In the genomic region with DNA sequence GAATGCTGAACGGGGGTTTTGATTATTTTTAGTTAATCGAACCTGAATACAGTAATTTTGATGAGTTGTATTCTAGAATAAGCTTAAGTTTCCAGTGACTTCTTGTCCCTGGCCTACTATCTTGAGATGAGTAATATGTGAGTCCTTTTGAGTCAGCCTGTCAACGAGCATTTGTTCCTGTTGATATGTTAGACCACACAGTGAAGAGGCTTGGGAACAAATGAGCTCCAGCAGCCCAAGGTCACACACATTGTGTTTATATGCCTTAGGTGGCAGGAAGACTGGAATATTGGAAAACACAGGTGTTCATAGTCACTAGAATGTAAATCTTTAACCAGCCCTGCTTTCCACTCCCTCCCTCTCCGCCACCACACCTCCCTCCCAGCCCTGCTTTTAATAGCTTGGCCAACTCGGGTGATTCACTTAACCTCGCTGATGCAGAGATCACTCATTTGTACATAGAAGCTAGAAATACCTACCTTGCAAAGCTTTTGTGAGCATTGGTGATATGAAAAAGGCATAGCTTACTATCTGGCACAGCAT, we compare ENCODE assay signal across 9 cellular contexts. TPM values are rescaled to one million over a fixed set of nuclear protein-coding genes. Genes with fewer than 3 reads are reported as not detected.
DNase-seq lines count a peak whose midpoint lies in the region; ATAC-seq and TF ChIP-seq lines count a peak whose summit lies in the region.
"Had no signal": no experiment of that assay in that cellular context is flagged by ENCODE, and none has a peak within 500 bp of the region (broad histone marks: within the 10 kb centered on the region; RNA-seq: fewer than 3 reads in every experiment).

No MANE protein-coding gene starts in this region.

- no peak for TF ChIP-seq POLR2A in adrenal gland (IDR thresholded peaks at IDR 0.05)

- peak; percentile 79 for ATAC-seq in GM19328 (IDR thresholded peaks at IDR 0.05; ENCODE audit: unreplicated experiment)
- peak; percentile 97 for ATAC-seq in HG03432 (IDR thresholded peaks at IDR 0.05; ENCODE audit: unreplicated experiment)

- TF ChIP-seq CTCF in adrenal gland (IDR thresholded peaks at IDR 0.05), result no peak

- H3K27ac ChIP-seq in adrenal gland, result peak overlapping the region in 4 of 5 donors; percentile 17 to 80 (median 58)

- no peaks in the 10 kb centered on the region for H3K27me3 ChIP-seq in adrenal gland
- H3K27me3 ChIP-seq in mucosa of stomach (ENCODE audit: control insufficient read depth, insufficient read depth, low read length), result no peaks in the 10 kb centered on the region
- H3K27me3 ChIP-seq in HAP-1 (ENCODE audit: low read depth), result no peaks in the 10 kb centered on the region; the same call in 1 of the 2 replicates

- H3K4me1 ChIP-seq in adrenal gland (replicated peaks in 1 of 2) (peaks cover 0 to 15% of the 10 kb centered on the region in 2 donors), mucosa of stomach (ENCODE audit: control insufficient read depth, insufficient read depth, low read length) (peaks cover 55% of the 10 kb centered on the region), HAP-1 (no peaks in the 10 kb centered on the region)

- H3K4me3 ChIP-seq in adrenal gland, result no peak overlapping the region
- no peak overlapping the region for H3K4me3 ChIP-seq in mucosa of stomach (ENCODE audit: low read length)
- no peak overlapping the region for H3K4me3 ChIP-seq in HAP-1

- H3K9me3 ChIP-seq in adrenal gland (replicated peaks in 1 of 3) (no peaks in the 10 kb centered on the region), mucosa of stomach (ENCODE audit: control insufficient read depth, low read length) (no peaks in the 10 kb centered on the region), HAP-1 (no peaks in the 10 kb centered on the region)

- intact Hi-C loops in adrenal gland (cut with DNase I), result no loop called here

- peak overlapping the region; percentile 9 for H3K9ac ChIP-seq in mucosa of stomach (ENCODE audit: low read length)

- no peaks in the 10 kb centered on the region for H3K36me3 ChIP-seq in adrenal gland (replicated peaks in 1 of 2)
- H3K36me3 ChIP-seq in mucosa of stomach (ENCODE audit: control insufficient read depth, insufficient read depth, low read length), result no peaks in the 10 kb centered on the region
- H3K36me3 ChIP-seq in HAP-1 (replicated peaks), result no peaks in the 10 kb centered on the region

- WGBS in adrenal gland, 4 donors, result 40 to 60% (median 45%) methylated on average over 6 of the region's 6 CpGs

- peak; percentile 96 for DNase-seq in Caki2 (ENCODE audit: low read depth)
- DNase-seq in adrenal gland, result peak; percentile 57 to 84 (median 70)
- DNase-seq in stimulated activated naive CD4-positive, alpha-beta T cell treated with Interleukin-2 at 50 U/mL for 16 hours (lab: John Stamatoyannopoulos, UW), result no peak
- no peak for DNase-seq in HAP-1 (ENCODE audit: low spot score in 2 of 2)
- DNase-seq in stimulated activated naive CD4-positive, alpha-beta T cell (lab: John Stamatoyannopoulos, UW), result no peak

- in situ Hi-C loops in Caki2 (cut with HindIII; ENCODE audit: low pct_unique_long_range_greater_than_20kb, low sequenced_read_pairs), result no loop called here
- in situ Hi-C loops in HAP-1 (cut with MboI; ENCODE audit: low sequenced_read_pairs), result no loop called here

RNA-seq across cellular contexts. Expression of gene SMPDL3A, which starts 9.1 kb away (rescaled TPM):
- 7.4 and 16.5 TPM in 2 replicates for total RNA-seq in Caki2 (2014; rRNA removed; shearing (Covaris generic); ENCODE audit: low replicate concordance)
- total RNA-seq in adrenal gland, result 10 to 100 TPM; 19.9 to 42.2 (median 34.0) TPM
- polyA plus RNA-seq in adrenal gland, result 10 to 100 TPM; 10.2 to 42.2 (median 13.6) TPM

RNA-seq across cellular contexts. Expression of gene FABP7, which starts 18.7 kb away (rescaled TPM):
- 0.43 and 0.54 TPM in 2 replicates for total RNA-seq in Caki2 (2014; rRNA removed; shearing (Covaris generic); ENCODE audit: low replicate concordance)
- not detected for total RNA-seq in adrenal gland
- not detected for polyA plus RNA-seq in adrenal gland
- total RNA-seq: dermis microvascular lymphatic vessel endothelial cell had no signal

Comparison
In these comparisons a context has a peak if more than half of its experiments do, and no peak if none do; other contexts are left out.
1. DNase-seq: peak in Caki2 (single experiment) and adrenal gland (7 of 7); none in stimulated activated naive CD4-positive, alpha-beta T cell treated with Interleukin-2 at 50 U/mL for 16 hours (single experiment), HAP-1 (0 of 2) and stimulated activated naive CD4-positive, alpha-beta T cell (0 of 6).